8 cellular contexts compared by ENCODE assay signal in genomic region chr4:152779513-152780266, GRCh38. TPM values are rescaled to one million over a fixed set of nuclear protein-coding genes. Genes with fewer than 3 reads are reported as not detected.
DNase-seq lines count a peak whose midpoint lies in the region; ATAC-seq and TF ChIP-seq lines count a peak whose summit lies in the region.

TSS of gene ARFIP1 (plus strand) at chr4:152779954. CDS start at chr4:152829634, 49,680 bp downstream.
TSS of gene TIGD4 (minus strand) at chr4:152779730. CDS start at chr4:152771004, 8,726 bp downstream.

- H3K27ac ChIP-seq in dorsolateral prefrontal cortex (peak within 1 kb of the TSS; percentile 45 to 95 (median 87)), right lobe of liver (peak within 1 kb of the TSS; percentile 60 to 80 (median 80))

- no peaks in the 10 kb centered on the region for H3K9me3 ChIP-seq in right lobe of liver

- TF ChIP-seq CTCF in dorsolateral prefrontal cortex (IDR thresholded peaks at IDR 0.05 in 54 of 56, conservative IDR thresholded peaks at IDR 0.05 in 2 of 56; ENCODE audit: low read depth in 1 of 56, partially characterized antibody in 56 of 56): peak in 53 of 56 donors; percentile 22 to 78 (median 50)
- peak in 3 of 4 donors; percentile 24 to 49 (median 45) for TF ChIP-seq CTCF in right lobe of liver (IDR thresholded peaks at IDR 0.05)

- intact Hi-C loops in dorsolateral prefrontal cortex (cut with DNase I): loop anchor here (5.0 to 10.0 kb wide), 3 partner anchors 242 to 345 kb away; partner anchors contain the start of gene FBXW7 (in 2 of the 2)
- intact Hi-C loops in right lobe of liver (cut with DNase I): no loop called here

- TF ChIP-seq POLR2A in right lobe of liver (IDR thresholded peaks at IDR 0.05): peak; percentile 49

- no peaks in the 10 kb centered on the region for H3K36me3 ChIP-seq in right lobe of liver

- H3K4me1 ChIP-seq in right lobe of liver: peaks cover 0 to 10% (median 0%) of the 10 kb centered on the region in 4 donors

- ATAC-seq in GM19372 (IDR thresholded peaks at IDR 0.05; ENCODE audit: low read depth, unreplicated experiment): peak; percentile 95
- peak; percentile 89 for ATAC-seq in HG03558 (IDR thresholded peaks at IDR 0.05; ENCODE audit: extremely low read depth, unreplicated experiment)
- ATAC-seq in right lobe of liver: peak; percentile 98 to 100 (median 99)

- WGBS in right lobe of liver (ENCODE audit: insufficient coverage, low coverage, low lambda C conversion rate, missing lambda C conversion rate): 2% methylated on average over 32 of the region's 55 CpGs

- peak within 1 kb of the TSS; percentile 62 to 100 (median 89) for H3K4me3 ChIP-seq in dorsolateral prefrontal cortex
- peak within 1 kb of the TSS; percentile 60 to 83 (median 81) for H3K4me3 ChIP-seq in right lobe of liver

- H3K27me3 ChIP-seq in dorsolateral prefrontal cortex (no peaks in the 10 kb centered on the region), right lobe of liver (no peaks in the 10 kb centered on the region)

- DNase-seq in CD1c-positive myeloid dendritic cell (ENCODE audit: extremely low spot score): peak; percentile 97
- peak; percentile 96 for DNase-seq in NCI-H748 (lab: John Stamatoyannopoulos, UW; ENCODE audit: unreplicated experiment)
- peak; percentile 91 to 92 for DNase-seq in activated CD4-positive, alpha-beta T cell treated with anti-CD3 and anti-CD28 coated beads, Interleukin-2, amount 50 U/mL, for 4 hours
- DNase-seq in dorsolateral prefrontal cortex: peak; percentile 97 to 100 (median 98)
- DNase-seq in right lobe of liver: peak; percentile 99 to 100 (median 99)
- peak; percentile 87 to 92 for DNase-seq in stimulated activated CD4-positive, alpha-beta T cell treated with anti-CD3 and anti-CD28 coated beads, Interleukin-4, amount 100 ng/mL, for 4 hours

RNA-seq across cellular contexts. Expression of gene ARFIP1, which starts in this region (rescaled TPM):
- 10 to 100 TPM; 13.8 to 37.2 (median 23.3) TPM for total RNA-seq in dorsolateral prefrontal cortex
- 10 to 100 TPM in 5 of 6 experiments, 1 to 10 TPM in 1; 9.1 to 19.9 (median 14.1) TPM for total RNA-seq in right lobe of liver

RNA-seq across cellular contexts. Expression of gene TIGD4, which starts in this region (rescaled TPM):
- total RNA-seq in dorsolateral prefrontal cortex (1 to 10 TPM in 117 of 120 experiments, under 1 TPM in 3; 0.74 to 3.5 (median 1.9) TPM), right lobe of liver (under 1 TPM in 4 of 6 experiments, not detected in 2; 0.11 to 0.37 (median 0.18) TPM)

Comparison
In these comparisons a context has a peak if more than half of its experiments do, and no peak if none do; other contexts are left out.
1. Peak in every context shown above with its lines: DNase-seq, ATAC-seq, H3K4me3 ChIP-seq and H3K27ac ChIP-seq.
2. intact Hi-C loops: an anchor here in dorsolateral prefrontal cortex (5.0 to 10.0 kb wide); none called in right lobe of liver.